In the genomic region with DNA sequence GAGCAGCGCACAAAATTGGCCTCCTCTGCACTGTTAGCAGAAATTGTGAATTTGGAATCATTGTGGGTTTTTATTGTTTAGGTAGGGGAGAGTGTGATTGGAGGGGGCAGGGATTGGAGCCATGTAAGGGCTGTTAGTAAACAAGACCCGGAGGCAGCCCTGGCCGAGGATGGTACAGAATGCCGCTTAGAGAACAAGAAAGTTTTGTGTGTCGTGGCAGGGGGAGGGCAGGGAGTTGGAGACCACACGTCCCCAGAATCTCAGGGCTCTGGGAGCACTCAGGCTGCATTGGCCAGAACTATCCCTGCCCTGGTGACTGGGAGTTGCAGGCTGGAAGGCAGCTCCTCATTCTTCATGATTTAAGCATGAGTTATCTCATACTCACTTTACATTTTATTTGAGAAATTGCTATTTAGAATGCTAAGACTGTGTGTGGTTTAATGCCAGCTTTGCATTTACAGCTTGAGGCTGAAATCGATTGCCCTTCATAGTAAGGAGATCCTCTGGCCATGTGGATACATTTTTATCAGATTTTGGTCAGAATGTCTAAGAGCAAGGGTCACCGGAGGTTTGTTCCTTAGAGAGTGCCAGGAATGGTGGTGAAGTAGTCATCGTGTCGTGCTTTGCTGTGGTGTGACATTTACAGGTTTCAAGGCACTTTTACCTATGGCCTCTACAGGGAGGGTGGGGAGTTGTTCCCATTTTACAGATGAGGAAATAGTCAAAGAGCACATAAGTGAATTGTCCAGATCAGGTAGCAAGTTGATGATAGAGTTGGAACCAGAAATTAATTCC, we compare ENCODE assay signal across 17 cellular contexts. TPM values are rescaled to one million over a fixed set of nuclear protein-coding genes. Genes with fewer than 3 reads are reported as not detected.
DNase-seq lines count a peak whose midpoint lies in the region; FAIRE-seq and TF ChIP-seq lines count a peak whose summit lies in the region.
"Had no signal": no experiment of that assay in that cellular context is flagged by ENCODE, and none has a peak within 500 bp of the region (broad histone marks: within the 10 kb centered on the region; RNA-seq: fewer than 3 reads in every experiment).

No MANE protein-coding gene starts in this region.

- TF ChIP-seq CTCF in chondrocyte (IDR thresholded peaks at IDR 0.05): no peak

- H3K4me3 ChIP-seq in HUES48 (ENCODE audit: low read depth, low read length): no peak overlapping the region
- H3K4me3 ChIP-seq in small intestine (ENCODE audit: low read depth in 1 of 2, low read length in 2 of 2): no peak overlapping the region
- no peak overlapping the region for H3K4me3 ChIP-seq in H7 (ENCODE audit: insufficient read depth, low read depth, low read length)
- H3K4me3 ChIP-seq: mucosa of descending colon, stomach had no signal

- no peaks in the 10 kb centered on the region for H3K27me3 Mint-ChIP-seq in activated naive CD8-positive, alpha-beta T cell
- H3K27me3 Mint-ChIP-seq in chondrocyte (ENCODE audit: low read depth): no peaks in the 10 kb centered on the region

- peaks cover 6% of the 10 kb centered on the region for H3K36me3 Mint-ChIP-seq in activated naive CD8-positive, alpha-beta T cell
- peaks cover 10% of the 10 kb centered on the region for H3K36me3 Mint-ChIP-seq in chondrocyte (ENCODE audit: low read depth)

- intact Hi-C loops in head of caudate nucleus (cut with DNase I): no loop called here

- peaks cover 34% of the 10 kb centered on the region for H3K36me3 ChIP-seq in HUES48 (ENCODE audit: control insufficient read depth, insufficient read depth, low read length)
- peaks cover 2 to 3% of the 10 kb centered on the region in 2 donors for H3K36me3 ChIP-seq in small intestine (ENCODE audit: control insufficient read depth in 2 of 2, insufficient read depth in 2 of 2, low read length in 2 of 2)
- peaks cover 2% of the 10 kb centered on the region for H3K36me3 ChIP-seq in H7 (replicated peaks; ENCODE audit: control insufficient read depth, insufficient read depth, low read length)

- FAIRE-seq in small intestine (lab: Jason Lieb, UNC): no peak
- FAIRE-seq: GM19239, islet of Langerhans, TTC549 had no signal

- H3K4me1 Mint-ChIP-seq in activated naive CD8-positive, alpha-beta T cell (ENCODE audit: low read depth): peaks cover 70% of the 10 kb centered on the region
- H3K4me1 Mint-ChIP-seq in chondrocyte (ENCODE audit: low read depth): peaks cover 6% of the 10 kb centered on the region

- H3K9me3 ChIP-seq in HUES48 (ENCODE audit: control insufficient read depth, insufficient read depth, low read length) (no peaks in the 10 kb centered on the region), small intestine (ENCODE audit: control insufficient read depth, low read depth) (no peaks in the 10 kb centered on the region)
- H3K9me3 ChIP-seq: mucosa of descending colon, stomach had no signal

- 56 to 79% (median 70%) methylated on average over 10 of the region's 10 CpGs for WGBS in small intestine, 3 donors

- H3K27me3 ChIP-seq in HUES48 (ENCODE audit: control insufficient read depth, insufficient read depth, low read length) (no peaks in the 10 kb centered on the region), small intestine (ENCODE audit: control insufficient read depth in 2 of 2, insufficient read depth in 2 of 2, low read length in 2 of 2) (no peaks in the 10 kb centered on the region), H7 (ENCODE audit: control insufficient read depth, insufficient read depth, low read length) (no peaks in the 10 kb centered on the region)
- H3K27me3 ChIP-seq: stomach had no signal

- H3K27ac ChIP-seq in HUES48 (ENCODE audit: low read depth, low read length) (peak overlapping the region; percentile 3), small intestine (ENCODE audit: low read depth in 1 of 2, low read length in 1 of 2) (peak overlapping the region in 1 of 2 donors; percentile 56)
- H3K27ac ChIP-seq: stomach had no signal

- H3K4me1 ChIP-seq in HUES48 (ENCODE audit: control insufficient read depth, insufficient read depth, low read length) (peaks cover 23% of the 10 kb centered on the region), small intestine (ENCODE audit: control insufficient read depth in 2 of 2, insufficient read depth in 1 of 2, low read depth in 1 of 2, low read length in 1 of 2) (peaks cover 5 to 8% of the 10 kb centered on the region in 2 donors)

- peak; percentile 78 to 98 (median 92) for DNase-seq in head of caudate nucleus
- peak; percentile 69 for DNase-seq in small intestine
- DNase-seq in H7: no peak
- DNase-seq in Kasumi-1 (lab: John Stamatoyannopoulos, UW): no peak
- DNase-seq in chondrocyte (ENCODE audit: low spot score): no peak
- DNase-seq: aorta; CD8-positive, alpha-beta memory T cell; KG1; mucosa of descending colon; NCI-H187 treated with DMSO at 0.1 percent for 48 hours; retina; stomach had no signal

- H3K9ac ChIP-seq in HUES48 (ENCODE audit: low read depth, low read length): no peak overlapping the region

- H3K4me3 Mint-ChIP-seq in activated naive CD8-positive, alpha-beta T cell: peak overlapping the region; percentile 6
- no peak overlapping the region for H3K4me3 Mint-ChIP-seq in chondrocyte (ENCODE audit: unreplicated experiment)
- H3K4me3 Mint-ChIP-seq: CD8-positive, alpha-beta memory T cell had no signal

- H3K9me3 Mint-ChIP-seq in activated naive CD8-positive, alpha-beta T cell (ENCODE audit: low read depth): no peaks in the 10 kb centered on the region
- H3K9me3 Mint-ChIP-seq in chondrocyte (ENCODE audit: low read depth): no peaks in the 10 kb centered on the region
- H3K9me3 Mint-ChIP-seq: CD8-positive, alpha-beta memory T cell had no signal

- peak overlapping the region; percentile 24 for H3K27ac Mint-ChIP-seq in activated naive CD8-positive, alpha-beta T cell
- H3K27ac Mint-ChIP-seq in chondrocyte (ENCODE audit: unreplicated experiment): no peak overlapping the region

RNA-seq across cellular contexts. Expression of gene WDR20, which starts 56.9 kb away (rescaled TPM):
- 10 to 100 TPM; 14.6 to 33.1 (median 23.0) TPM for polyA plus RNA-seq in small intestine
- 14.7 and 16.5 TPM in 2 replicates for total RNA-seq in H7 (2014; rRNA removed; shearing (Covaris generic))
- total RNA-seq in chondrocyte: 20.8 to 28.8 TPM (median 23.0 TPM) in 3 replicates

Comparison
In these comparisons a context has a peak if more than half of its experiments do, and no peak if none do; other contexts are left out.
1. DNase-seq: peak in head of caudate nucleus (42 of 42) and small intestine (single experiment); none in H7 (single experiment), Kasumi-1 (0 of 2) and chondrocyte (single experiment).